In the genomic region with DNA sequence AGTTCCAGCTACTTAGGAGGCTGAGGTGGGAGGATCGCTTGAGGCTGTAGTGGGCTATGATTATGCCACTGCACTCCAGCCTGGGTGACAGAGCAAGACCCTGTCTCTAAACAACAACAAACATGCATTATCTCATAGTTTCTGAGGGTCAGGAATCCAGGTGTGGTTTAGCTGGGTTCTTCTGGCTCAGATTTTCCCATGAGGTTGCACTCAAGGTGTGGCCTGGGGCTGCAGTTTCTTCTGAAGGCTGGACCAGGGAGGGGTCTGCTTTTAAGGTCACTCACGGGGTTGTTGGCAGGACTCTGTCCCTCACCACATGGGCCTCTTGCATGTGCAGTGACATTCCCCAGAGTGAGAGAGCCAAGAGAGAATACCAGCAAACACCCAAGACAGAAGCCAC, we compare ENCODE assay signal across 29 cellular contexts.
"Had no signal": no experiment of that assay in that cellular context is flagged by ENCODE, and none has a peak within 500 bp of the region (broad histone marks: within the 10 kb centered on the region; RNA-seq: fewer than 3 reads in every experiment).

No MANE protein-coding gene starts in this region.

- H3K36me3 Mint-ChIP-seq: activated naive CD8-positive, alpha-beta T cell treated with anti-CD3 and anti-CD28 coated beads for 36 hours had no signal

- H3K9me3 ChIP-seq: MG63 had no signal

- DNase-seq: activated CD4-positive, alpha-beta T cell treated with anti-CD3 and anti-CD28 coated beads for 1 hour; activated CD4-positive, alpha-beta T cell treated with anti-CD3 and anti-CD28 coated beads, Interleukin-2, amount 10 ng/mL, durations not matched to agents 24 days and 14 days; activated CD4-positive, alpha-beta T cell treated with anti-CD3 and anti-CD28 coated beads, Interleukin-2, amount 50 U/mL, for 4 hours; activated CD4-positive, CD25-positive, alpha-beta regulatory T cell; activated CD8-positive, alpha-beta T cell treated with anti-CD3 and anti-CD28 coated beads for 36 hours; activated effector memory CD4-positive, alpha-beta T cell treated with anti-CD3 and anti-CD28 coated beads, Interleukin-2, amount 50 U/mL, for 16 hours; activated naive CD4-positive, alpha-beta T cell; activated naive CD4-positive, alpha-beta T cell treated with anti-CD3 and anti-CD28 coated beads, Interleukin-2, amount 50 U/mL, for 16 hours; activated naive CD8-positive, alpha-beta T cell treated with anti-CD3 and anti-CD28 coated beads for 36 hours; activated T-cell treated with anti-CD3 and anti-CD28 coated beads, Interleukin-2, amount 50 U/mL, for 1 hour; activated T-cell treated with anti-CD3 and anti-CD28 coated beads, Interleukin-2, amount 50 U/mL, for 72 hours; amniotic stem cell; aorta; MG63; NCI-H1048; NCI-H1105 treated with DMSO at 0.1 percent for 48 hours; NCI-H1436; NCI-H1694; NCI-H1930; NCI-H2081 treated with DMSO at 0.1 percent for 48 hours; NCI-H345; NCI-H524 treated with DMSO at 0.1 percent for 48 hours; SIG-M5; T1000; WERI-Rb-1 had no signal

- ATAC-seq: activated CD8-positive, alpha-beta T cell treated with anti-CD3 and anti-CD28 coated beads for 36 hours; activated T-cell treated with anti-CD3 and anti-CD28 coated beads, Interleukin-2, amount 50 U/mL, for 72 hours; activated T-helper 17 cell treated with anti-CD3 and anti-CD28 coated beads, Interleukin-2, amount 50 U/mL, for 72 hours; K562; Panc1 had no signal

- H3K9me3 Mint-ChIP-seq: activated CD4-positive, alpha-beta T cell treated with anti-CD3 and anti-CD28 coated beads, Interleukin-2, amount 10 ng/mL, durations not matched to agents 24 days and 14 days; activated CD8-positive, alpha-beta T cell treated with anti-CD3 and anti-CD28 coated beads for 36 hours; activated naive CD8-positive, alpha-beta T cell treated with anti-CD3 and anti-CD28 coated beads for 36 hours; activated T-cell treated with anti-CD3 and anti-CD28 coated beads, Interleukin-2, amount 50 U/mL, for 72 hours; activated T-helper 17 cell treated with anti-CD3 and anti-CD28 coated beads, Interleukin-2, amount 50 U/mL, for 72 hours had no signal

- H3K27me3 Mint-ChIP-seq: activated naive CD8-positive, alpha-beta T cell treated with anti-CD3 and anti-CD28 coated beads for 36 hours had no signal

- H3K4me3 Mint-ChIP-seq: activated CD4-positive, alpha-beta T cell treated with anti-CD3 and anti-CD28 coated beads, Interleukin-2, amount 10 ng/mL, durations not matched to agents 24 days and 14 days; activated CD8-positive, alpha-beta T cell treated with anti-CD3 and anti-CD28 coated beads for 36 hours; activated naive CD8-positive, alpha-beta T cell treated with anti-CD3 and anti-CD28 coated beads for 36 hours; activated T-cell treated with anti-CD3 and anti-CD28 coated beads, Interleukin-2, amount 50 U/mL, for 72 hours; activated T-helper 17 cell treated with anti-CD3 and anti-CD28 coated beads, Interleukin-2, amount 50 U/mL, for 72 hours had no signal

- H3K36me3 ChIP-seq: MG63, WERI-Rb-1 had no signal

- H3K27ac Mint-ChIP-seq: activated CD4-positive, alpha-beta T cell treated with anti-CD3 and anti-CD28 coated beads, Interleukin-2, amount 10 ng/mL, durations not matched to agents 24 days and 14 days; activated CD8-positive, alpha-beta T cell treated with anti-CD3 and anti-CD28 coated beads for 36 hours; activated naive CD8-positive, alpha-beta T cell treated with anti-CD3 and anti-CD28 coated beads for 36 hours; activated T-cell treated with anti-CD3 and anti-CD28 coated beads, Interleukin-2, amount 50 U/mL, for 72 hours; activated T-helper 17 cell treated with anti-CD3 and anti-CD28 coated beads, Interleukin-2, amount 50 U/mL, for 72 hours had no signal

- H3K4me3 ChIP-seq: cardiac muscle cell, K562, MG63 had no signal

- H3K27ac ChIP-seq: cardiac muscle cell, WERI-Rb-1 had no signal

- H3K27me3 ChIP-seq: cardiac muscle cell, MG63 had no signal

- H3K4me1 Mint-ChIP-seq: activated CD4-positive, alpha-beta T cell treated with anti-CD3 and anti-CD28 coated beads, Interleukin-2, amount 10 ng/mL, durations not matched to agents 24 days and 14 days; activated naive CD8-positive, alpha-beta T cell treated with anti-CD3 and anti-CD28 coated beads for 36 hours; activated T-helper 17 cell treated with anti-CD3 and anti-CD28 coated beads, Interleukin-2, amount 50 U/mL, for 72 hours had no signal
